Comparison of ENCODE assay signal across 20 cellular contexts in the genomic region with DNA sequence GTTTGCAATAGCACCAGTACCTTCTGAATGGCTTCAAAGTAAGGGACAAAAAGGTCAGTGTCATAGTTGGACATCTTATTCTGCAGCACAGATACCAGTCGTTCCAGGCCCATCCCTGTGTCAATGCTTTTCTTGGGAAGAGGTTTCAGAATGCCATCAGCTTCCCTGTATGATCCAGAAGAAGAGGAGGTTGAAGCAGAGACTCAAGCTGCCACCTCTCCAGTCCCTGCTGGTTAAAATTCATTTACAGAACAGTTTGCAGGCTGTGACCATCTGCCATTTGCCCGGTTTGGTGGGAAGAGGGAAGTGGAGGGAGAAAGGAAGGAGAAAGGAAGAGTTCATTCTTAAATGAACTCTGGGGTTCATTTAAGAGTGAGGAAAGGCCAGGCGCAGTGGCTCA. TPM values are rescaled to one million over a fixed set of nuclear protein-coding genes. Genes with fewer than 3 reads are reported as not detected.
DNase-seq lines count a peak whose midpoint lies in the region; ATAC-seq, FAIRE-seq and TF ChIP-seq lines count a peak whose summit lies in the region.
"Had no signal": no experiment of that assay in that cellular context is flagged by ENCODE, and none has a peak within 500 bp of the region (broad histone marks: within the 10 kb centered on the region; RNA-seq: fewer than 3 reads in every experiment).

No MANE protein-coding gene starts in this region.

- no peak for FAIRE-seq in urothelium cell line (lab: Jason Lieb, UNC)
- FAIRE-seq: A549, GM12892, GM18507 had no signal

- ATAC-seq in activated CD4-positive, alpha-beta T cell treated with anti-CD3 and anti-CD28 coated beads for 36 hours = no peak
- ATAC-seq in RWPE2 (ENCODE audit: low read depth) (no peak), left lung (no peak), HG03565 (IDR thresholded peaks at IDR 0.05; ENCODE audit: unreplicated experiment) (no peak)
- ATAC-seq: A549, HCT116 had no signal

- no peaks in the 10 kb centered on the region for H3K4me1 ChIP-seq in RWPE2 (ENCODE audit: insufficient read depth, poor library complexity, severe bottlenecking)
- no peaks in the 10 kb centered on the region for H3K4me1 ChIP-seq in sigmoid colon
- no peaks in the 10 kb centered on the region for H3K4me1 ChIP-seq in left lung
- H3K4me1 ChIP-seq: A549 had no signal

- no peaks in the 10 kb centered on the region for H3K9me3 Mint-ChIP-seq in activated CD4-positive, alpha-beta T cell treated with anti-CD3 and anti-CD28 coated beads, Interleukin-2, amount 10 ng/mL, durations not matched to agents 24 days and 14 days
- H3K9me3 Mint-ChIP-seq in activated CD4-positive, alpha-beta T cell treated with anti-CD3 and anti-CD28 coated beads for 36 hours (ENCODE audit: low read depth) = no peaks in the 10 kb centered on the region
- H3K9me3 Mint-ChIP-seq in endothelial cell (ENCODE audit: unreplicated experiment) = no peaks in the 10 kb centered on the region
- H3K9me3 Mint-ChIP-seq: CD14-positive monocyte; CD4-positive, alpha-beta memory T cell; HFFc6 had no signal

- H3K9me3 ChIP-seq in RWPE2 (ENCODE audit: severe bottlenecking) = no peaks in the 10 kb centered on the region
- H3K9me3 ChIP-seq in sigmoid colon = no peaks in the 10 kb centered on the region
- H3K9me3 ChIP-seq in left lung = no peaks in the 10 kb centered on the region
- H3K9me3 ChIP-seq: A549, BLaER1 had no signal

- no peak for TF ChIP-seq EP300 in sigmoid colon (IDR thresholded peaks at IDR 0.05)

- peaks cover 64% of the 10 kb centered on the region for H3K36me3 Mint-ChIP-seq in activated CD4-positive, alpha-beta T cell treated with anti-CD3 and anti-CD28 coated beads, Interleukin-2, amount 10 ng/mL, durations not matched to agents 24 days and 14 days (ENCODE audit: low read depth)
- peaks cover 65% of the 10 kb centered on the region for H3K36me3 Mint-ChIP-seq in activated CD4-positive, alpha-beta T cell treated with anti-CD3 and anti-CD28 coated beads for 36 hours (ENCODE audit: low read depth)
- H3K36me3 Mint-ChIP-seq in endothelial cell (ENCODE audit: low read depth, unreplicated experiment) = peaks cover 41% of the 10 kb centered on the region

- H3K36me3 ChIP-seq in RWPE2 (ENCODE audit: low read depth) (peaks cover 97% of the 10 kb centered on the region), sigmoid colon (peaks cover 56 to 100% (median 77%) of the 10 kb centered on the region in 4 donors), left lung (peaks cover 0 to 98% of the 10 kb centered on the region in 2 donors)

- H3K27ac ChIP-seq in RWPE2 (ENCODE audit: poor library complexity, severe bottlenecking) (no peak overlapping the region), sigmoid colon (no peak overlapping the region), left lung (no peak overlapping the region)
- H3K27ac ChIP-seq: 22Rv1, A549, BLaER1 had no signal

- DNase-seq in activated CD4-positive, alpha-beta T cell treated with anti-CD3 and anti-CD28 coated beads, Interleukin-2, amount 10 ng/mL, durations not matched to agents 24 days and 14 days = no peak
- no peak for DNase-seq in activated CD4-positive, alpha-beta T cell treated with anti-CD3 and anti-CD28 coated beads for 36 hours
- DNase-seq in RWPE2 (ENCODE audit: low spot score) = peak; percentile 15
- DNase-seq in endothelial cell (ENCODE audit: low spot score) = no peak
- peak; percentile 30 for DNase-seq in sigmoid colon
- no peak for DNase-seq in left lung
- no peak for DNase-seq in urothelium cell line (ENCODE audit: low spot score)
- DNase-seq: CD4-positive, alpha-beta memory T cell; GDM1; GOT3; H7; HFFc6 had no signal

- H3K27me3 Mint-ChIP-seq in activated CD4-positive, alpha-beta T cell treated with anti-CD3 and anti-CD28 coated beads, Interleukin-2, amount 10 ng/mL, durations not matched to agents 24 days and 14 days = no peaks in the 10 kb centered on the region
- H3K27me3 Mint-ChIP-seq in activated CD4-positive, alpha-beta T cell treated with anti-CD3 and anti-CD28 coated beads for 36 hours = no peaks in the 10 kb centered on the region
- peaks cover 2% of the 10 kb centered on the region for H3K27me3 Mint-ChIP-seq in endothelial cell (ENCODE audit: unreplicated experiment)
- H3K27me3 Mint-ChIP-seq: CD4-positive, alpha-beta memory T cell had no signal

- no peak for TF ChIP-seq POLR2A in sigmoid colon (IDR thresholded peaks at IDR 0.05)

- POLR2A ChIA-PET in activated CD4-positive, alpha-beta T cell treated with anti-CD3 and anti-CD28 coated beads for 36 hours (lab: Charles Lee) = no interaction called here

- CTCF ChIA-PET in activated CD4-positive, alpha-beta T cell treated with anti-CD3 and anti-CD28 coated beads for 36 hours (lab: Charles Lee) = interaction anchor here (0.6 kb wide), 1 partner anchor 18 kb away, joined by 3 read pairs; no protein-coding TSS in a partner anchor

- H3K4me3 Mint-ChIP-seq in activated CD4-positive, alpha-beta T cell treated with anti-CD3 and anti-CD28 coated beads, Interleukin-2, amount 10 ng/mL, durations not matched to agents 24 days and 14 days = no peak overlapping the region
- no peak overlapping the region for H3K4me3 Mint-ChIP-seq in activated CD4-positive, alpha-beta T cell treated with anti-CD3 and anti-CD28 coated beads for 36 hours
- peak overlapping the region; percentile 68 for H3K4me3 Mint-ChIP-seq in endothelial cell (ENCODE audit: unreplicated experiment)
- H3K4me3 Mint-ChIP-seq: CD14-positive monocyte; CD4-positive, alpha-beta memory T cell; HFFc6 had no signal

- no peaks in the 10 kb centered on the region for H3K27me3 ChIP-seq in RWPE2 (ENCODE audit: insufficient read depth, poor library complexity, severe bottlenecking)
- H3K27me3 ChIP-seq in sigmoid colon = no peaks in the 10 kb centered on the region
- no peaks in the 10 kb centered on the region for H3K27me3 ChIP-seq in left lung
- H3K27me3 ChIP-seq: BLaER1 had no signal

- intact Hi-C loops in activated CD4-positive, alpha-beta T cell treated with anti-CD3 and anti-CD28 coated beads, Interleukin-2, amount 10 ng/mL, durations not matched to agents 24 days and 14 days (cut with micrococcal nuclease) = no loop called here
- intact Hi-C loops in activated CD4-positive, alpha-beta T cell treated with anti-CD3 and anti-CD28 coated beads for 36 hours (cut with DNase I, micrococcal nuclease) = no loop called here
- intact Hi-C loops in sigmoid colon (cut with DNase I) = loop anchor here (10.0 kb wide), 1 partner anchor 275 kb away; no protein-coding TSS in a partner anchor
- intact Hi-C loops in left lung (cut with DNase I) = no loop called here

- H3K27ac Mint-ChIP-seq in activated CD4-positive, alpha-beta T cell treated with anti-CD3 and anti-CD28 coated beads, Interleukin-2, amount 10 ng/mL, durations not matched to agents 24 days and 14 days = peak overlapping the region; percentile 62
- no peak overlapping the region for H3K27ac Mint-ChIP-seq in activated CD4-positive, alpha-beta T cell treated with anti-CD3 and anti-CD28 coated beads for 36 hours
- no peak overlapping the region for H3K27ac Mint-ChIP-seq in endothelial cell (ENCODE audit: unreplicated experiment)
- H3K27ac Mint-ChIP-seq: HFFc6 had no signal

- no peak overlapping the region for H3K4me3 ChIP-seq in RWPE2 (ENCODE audit: severe bottlenecking)
- H3K4me3 ChIP-seq in sigmoid colon = no peak overlapping the region
- H3K4me3 ChIP-seq in left lung = no peak overlapping the region
- H3K4me3 ChIP-seq: A549, BLaER1 had no signal

- 92 to 93% methylated on average over 3 of the region's 3 CpGs for WGBS in sigmoid colon, 2 donors

- TF ChIP-seq CTCF in RWPE2 (IDR thresholded peaks at IDR 0.05; ENCODE audit: poor library complexity, severe bottlenecking) (no peak), endothelial cell (IDR thresholded peaks at IDR 0.05; ENCODE audit: unreplicated experiment) (no peak), sigmoid colon (IDR thresholded peaks at IDR 0.05) (no peak), left lung (IDR thresholded peaks at IDR 0.05) (no peak)

- no peaks in the 10 kb centered on the region for H3K4me1 Mint-ChIP-seq in activated CD4-positive, alpha-beta T cell treated with anti-CD3 and anti-CD28 coated beads, Interleukin-2, amount 10 ng/mL, durations not matched to agents 24 days and 14 days
- H3K4me1 Mint-ChIP-seq in activated CD4-positive, alpha-beta T cell treated with anti-CD3 and anti-CD28 coated beads for 36 hours = no peaks in the 10 kb centered on the region
- H3K4me1 Mint-ChIP-seq in endothelial cell (ENCODE audit: unreplicated experiment) = peaks cover 4% of the 10 kb centered on the region
- H3K4me1 Mint-ChIP-seq: CD14-positive monocyte had no signal

RNA-seq across cellular contexts. Expression of a gene that starts 18.4 kb away (rescaled TPM):
- 38.0 and 39.2 TPM in 2 replicates for total RNA-seq in activated CD4-positive, alpha-beta T cell treated with anti-CD3 and anti-CD28 coated beads, Interleukin-2, amount 10 ng/mL, durations not matched to agents 24 days and 14 days
- total RNA-seq in activated CD4-positive, alpha-beta T cell treated with anti-CD3 and anti-CD28 coated beads for 36 hours = 10 to 100 TPM; 18.7 to 23.5 TPM
- total RNA-seq in endothelial cell (ENCODE audit: unreplicated experiment) (25.1 TPM), sigmoid colon (10 to 100 TPM; 13.5 to 24.7 (median 14.1) TPM), left lung (10 to 100 TPM; 17.9 to 29.0 TPM)
- polyA plus RNA-seq in sigmoid colon = 10 to 100 TPM in 1 of 3 donors, 1 to 10 TPM in 2; 5.4 to 12.4 (median 5.8) TPM

RNA-seq across cellular contexts. Expression of a gene that starts 19.1 kb away (rescaled TPM):
- 115 and 117 TPM in 2 replicates for total RNA-seq in activated CD4-positive, alpha-beta T cell treated with anti-CD3 and anti-CD28 coated beads, Interleukin-2, amount 10 ng/mL, durations not matched to agents 24 days and 14 days
- 100 to 1,000 TPM; 180 to 189 TPM for total RNA-seq in activated CD4-positive, alpha-beta T cell treated with anti-CD3 and anti-CD28 coated beads for 36 hours
- 60.4 TPM for total RNA-seq in endothelial cell (ENCODE audit: unreplicated experiment)
- total RNA-seq in sigmoid colon = 10 to 100 TPM; 58.1 to 80.0 (median 61.9) TPM
- 10 to 100 TPM; 19.8 to 45.8 (median 21.5) TPM for polyA plus RNA-seq in sigmoid colon
- total RNA-seq in left lung = 100 to 1,000 TPM; 100 to 111 TPM

RNA-seq across cellular contexts. Expression of a gene that starts 28.8 kb away (rescaled TPM):
- total RNA-seq in activated CD4-positive, alpha-beta T cell treated with anti-CD3 and anti-CD28 coated beads, Interleukin-2, amount 10 ng/mL, durations not matched to agents 24 days and 14 days = 29.4 and 30.4 TPM in 2 replicates
- 10 to 100 TPM; 32.3 to 34.7 TPM for total RNA-seq in activated CD4-positive, alpha-beta T cell treated with anti-CD3 and anti-CD28 coated beads for 36 hours
- total RNA-seq in endothelial cell (ENCODE audit: unreplicated experiment) (37.1 TPM), sigmoid colon (10 to 100 TPM; 16.6 to 27.1 (median 24.6) TPM), left lung (10 to 100 TPM; 23.5 to 26.5 TPM)
- 10 to 100 TPM; 21.7 to 34.2 (median 23.4) TPM for polyA plus RNA-seq in sigmoid colon

Comparison
In these comparisons a context has a peak if more than half of its experiments do, and no peak if none do; other contexts are left out.
1. DNase-seq: peak in RWPE2 (single experiment) and sigmoid colon (single experiment); none in activated CD4-positive, alpha-beta T cell treated with anti-CD3 and anti-CD28 coated beads, Interleukin-2, amount 10 ng/mL, durations not matched to agents 24 days and 14 days (single experiment), activated CD4-positive, alpha-beta T cell treated with anti-CD3 and anti-CD28 coated beads for 36 hours (single experiment), endothelial cell (single experiment), left lung (0 of 2) and urothelium cell line (single experiment).